Comparison of ENCODE assay signal across 18 cellular contexts in genomic region chr3:141656771-141657170, GRCh38.
DNase-seq lines count a peak whose midpoint lies in the region; ATAC-seq and TF ChIP-seq lines count a peak whose summit lies in the region.
"Had no signal": no experiment of that assay in that cellular context is flagged by ENCODE, and none has a peak within 500 bp of the region (broad histone marks: within the 10 kb centered on the region; RNA-seq: fewer than 3 reads in every experiment).

No MANE protein-coding gene starts in this region.

- in situ Hi-C loops in astrocyte of the spinal cord (cut with HindIII; ENCODE audit: low sequenced_read_pairs), result no loop called here

- no peak overlapping the region for H3K4me3 ChIP-seq in AG09309 (ENCODE audit: control insufficient read depth, low read depth, low read length)
- no peak overlapping the region for H3K4me3 ChIP-seq in astrocyte of the spinal cord (ENCODE audit: low read depth, low read length)
- H3K4me3 ChIP-seq in foreskin fibroblast (ENCODE audit: low read depth in 1 of 2, low read length in 2 of 2), result no peak overlapping the region
- H3K4me3 ChIP-seq: gastrocnemius medialis, upper lobe of left lung had no signal

- TF ChIP-seq CTCF in AG09309 (IDR thresholded peaks at IDR 0.05; ENCODE audit: control insufficient read depth, insufficient read depth, low read depth, low read length, missing control alignments), result no peak
- TF ChIP-seq CTCF in astrocyte of the spinal cord (IDR thresholded peaks at IDR 0.05; ENCODE audit: low read depth, low read length), result no peak
- TF ChIP-seq CTCF in foreskin fibroblast (IDR thresholded peaks at IDR 0.05; ENCODE audit: low read depth, low read length), result no peak

- ATAC-seq in GM18870 (IDR thresholded peaks at IDR 0.05; ENCODE audit: unreplicated experiment) (no peak), GM18907 (IDR thresholded peaks at IDR 0.05; ENCODE audit: unreplicated experiment) (no peak), HG03442 (IDR thresholded peaks at IDR 0.05; ENCODE audit: unreplicated experiment) (no peak)
- ATAC-seq: gastrocnemius medialis; stimulated activated effector memory CD8-positive, alpha-beta T cell treated with anti-CD3 and anti-CD28 coated beads, Interleukin-12 subunit alpha, Interleukin-12 subunit beta, amount 100 ng/mL, for 72 hours had no signal

- DNase-seq in AG09309 (ENCODE audit: low read depth) (peak; percentile 86), LHCN-M2 (ENCODE audit: low read depth) (peak; percentile 34), astrocyte of the spinal cord (ENCODE audit: low read depth, low spot score) (peak; percentile 41), foreskin fibroblast (peak; percentile 72 to 81), activated gamma-delta T cell treated with Interleukin-2 at 50 U/mL for 16 hours (no peak)
- DNase-seq: activated CD4-positive, alpha-beta T cell treated with anti-CD3 and anti-CD28 coated beads, Interleukin-2, amount 50 U/mL, for 4 hours; activated T-cell treated with anti-CD3 and anti-CD28 coated beads, Interleukin-2, amount 50 U/mL, for 48 hours; AML-193; gastrocnemius medialis; GOT3; NCI-H1048; NK-92 treated with Interleukin-12 subunit alpha and Interleukin-12 subunit beta, amount 100 ng/mL, for 24 hours; nucleus accumbens; upper lobe of left lung had no signal
